8 cellular contexts compared by ENCODE assay signal in the genomic region with DNA sequence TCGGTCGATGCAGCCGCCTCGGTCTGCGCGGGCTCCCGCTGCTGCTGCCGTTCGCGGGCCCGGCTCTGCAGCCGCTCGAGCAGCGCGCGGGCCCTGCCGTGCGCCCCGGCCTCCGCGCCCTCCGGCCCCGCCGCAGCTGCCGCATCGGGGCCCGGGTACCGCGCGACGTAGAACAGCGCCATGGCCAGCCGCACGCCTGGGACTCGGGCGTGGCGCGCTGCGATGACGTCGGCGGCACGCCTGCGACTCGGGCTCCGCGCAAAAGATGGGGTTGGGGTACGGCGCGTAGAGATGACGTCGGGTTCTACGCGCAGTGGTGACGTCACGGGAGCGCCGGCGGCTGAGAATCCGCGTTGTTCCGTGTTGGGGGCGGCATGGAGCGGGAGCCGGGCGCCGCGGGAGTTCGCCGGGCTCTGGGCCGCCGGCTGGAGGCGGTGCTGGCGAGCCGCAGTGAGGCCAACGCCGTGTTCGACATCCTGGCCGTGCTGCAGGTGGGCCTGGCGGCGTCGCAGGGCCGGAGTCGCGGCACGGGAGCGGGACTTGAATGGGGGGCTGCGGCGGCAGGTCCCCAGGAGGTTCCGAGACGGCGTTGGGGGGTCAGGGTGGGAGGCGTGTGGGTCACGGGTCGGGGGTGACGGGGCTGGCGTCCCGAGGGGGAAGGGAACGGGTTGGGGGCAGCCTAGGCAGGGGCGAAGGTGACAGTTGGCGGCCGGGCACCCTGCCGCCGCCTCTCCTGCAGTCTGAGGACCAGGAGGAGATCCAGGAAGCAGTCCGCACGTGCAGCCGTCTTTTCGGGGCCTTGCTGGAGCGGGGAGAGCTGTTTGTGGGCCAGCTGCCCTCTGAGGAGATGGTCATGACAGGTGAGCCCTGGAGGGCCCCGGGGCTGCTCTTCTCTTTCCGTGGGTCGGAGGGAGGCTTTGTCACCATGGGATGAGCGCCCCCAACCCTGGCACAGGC. TPM values are rescaled to one million over a fixed set of nuclear protein-coding genes. Genes with fewer than 3 reads are reported as not detected.
DNase-seq lines count a peak whose midpoint lies in the region; ATAC-seq, FAIRE-seq and TF ChIP-seq lines count a peak whose summit lies in the region.

A gene with protein sequence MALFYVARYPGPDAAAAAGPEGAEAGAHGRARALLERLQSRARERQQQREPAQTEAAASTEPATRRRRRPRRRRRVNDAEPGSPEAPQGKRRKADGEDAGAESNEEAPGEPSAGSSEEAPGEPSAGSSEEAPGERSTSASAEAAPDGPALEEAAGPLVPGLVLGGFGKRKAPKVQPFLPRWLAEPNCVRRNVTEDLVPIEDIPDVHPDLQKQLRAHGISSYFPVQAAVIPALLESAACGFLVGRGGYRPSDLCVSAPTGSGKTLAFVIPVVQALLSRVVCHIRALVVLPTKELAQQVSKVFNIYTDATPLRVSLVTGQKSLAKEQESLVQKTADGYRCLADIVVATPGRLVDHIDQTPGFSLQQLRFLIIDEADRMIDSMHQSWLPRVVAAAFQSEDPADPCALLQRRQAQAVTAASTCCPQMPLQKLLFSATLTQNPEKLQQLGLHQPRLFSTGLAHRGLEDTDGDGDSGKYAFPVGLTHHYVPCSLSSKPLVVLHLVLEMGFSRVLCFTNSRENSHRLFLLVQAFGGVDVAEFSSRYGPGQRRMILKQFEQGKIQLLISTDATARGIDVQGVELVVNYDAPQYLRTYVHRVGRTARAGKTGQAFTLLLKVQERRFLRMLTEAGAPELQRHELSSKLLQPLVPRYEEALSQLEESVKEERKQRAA (minus strand): TSS at position 205 of the 957 bp plus-strand sequence. CDS start 23 bp downstream, at position 182.
A gene (plus strand): TSS at position 343 of the 957 bp plus-strand sequence. CDS start 32 bp downstream, at position 375.

- peak within 1 kb of the TSS; percentile 98 for H3K4me2 ChIP-seq in astrocyte (ENCODE audit: low read length)
- H3K4me2 ChIP-seq in hepatocyte = peak within 1 kb of the TSS; percentile 99

- peaks cover 19% of the 10 kb centered on the region for H3K4me1 Mint-ChIP-seq in T-helper 2 cell treated with Interferon-gamma antibody and Interleukin-4, amounts not matched to agents 5 μg/mL and 100 μg/mL, for 36 hours (ENCODE audit: low read depth)
- peaks cover 5% of the 10 kb centered on the region for H3K4me1 Mint-ChIP-seq in astrocyte (ENCODE audit: low read depth, unreplicated experiment)

- peak within 1 kb of the TSS; percentile 92 for H3K9ac ChIP-seq in astrocyte (ENCODE audit: low read length)

- H3K9me3 Mint-ChIP-seq in T-helper 2 cell treated with Interferon-gamma antibody and Interleukin-4, amounts not matched to agents 5 μg/mL and 100 μg/mL, for 36 hours = no peaks in the 10 kb centered on the region
- no peaks in the 10 kb centered on the region for H3K9me3 Mint-ChIP-seq in astrocyte (ENCODE audit: unreplicated experiment)

- peak within 1 kb of the TSS; percentile 87 for H2AFZ ChIP-seq in astrocyte (ENCODE audit: low read depth, low read length)
- peak within 1 kb of the TSS; percentile 89 for H2AFZ ChIP-seq in hepatocyte

- no peaks in the 10 kb centered on the region for H3K27me3 ChIP-seq in astrocyte (ENCODE audit: insufficient read depth, low read length)
- no peaks in the 10 kb centered on the region for H3K27me3 ChIP-seq in hepatocyte

- H3K27ac ChIP-seq in astrocyte (ENCODE audit: low read depth, low read length) = peak within 1 kb of the TSS; percentile 71
- H3K27ac ChIP-seq in hepatocyte = peak within 1 kb of the TSS; percentile 77

- TF ChIP-seq POLR2A in GM18505 (IDR thresholded peaks at IDR 0.05; ENCODE audit: borderline replicate concordance, extremely low read depth, insufficient read depth, insufficient read length) = peak; percentile 80

- H3K36me3 ChIP-seq in astrocyte (ENCODE audit: insufficient read depth, low read length) (peaks cover 4% of the 10 kb centered on the region), hepatocyte (replicated peaks; ENCODE audit: insufficient read depth, low read depth) (no peaks in the 10 kb centered on the region)

- H3K4me3 ChIP-seq in astrocyte (ENCODE audit: insufficient read depth, low read depth, low read length) = peak within 1 kb of the TSS; percentile 78
- H3K4me3 ChIP-seq in hepatocyte = peak within 1 kb of the TSS; percentile 88

- H3K79me2 ChIP-seq in astrocyte (ENCODE audit: insufficient read depth, low read length) (peaks cover 61% of the 10 kb centered on the region), hepatocyte (peaks cover 22% of the 10 kb centered on the region)

- H3K9me2 ChIP-seq in hepatocyte (replicated peaks; ENCODE audit: insufficient read depth) = no peaks in the 10 kb centered on the region

- peak within 1 kb of the TSS; percentile 91 for H3K4me3 Mint-ChIP-seq in T-helper 2 cell treated with Interferon-gamma antibody and Interleukin-4, amounts not matched to agents 5 μg/mL and 100 μg/mL, for 36 hours
- peak within 1 kb of the TSS; percentile 92 for H3K4me3 Mint-ChIP-seq in astrocyte (ENCODE audit: unreplicated experiment)

- H4K20me1 ChIP-seq in astrocyte (ENCODE audit: insufficient read depth, low read length) (peaks cover 47% of the 10 kb centered on the region), hepatocyte (ENCODE audit: insufficient read depth, poor library complexity, severe bottlenecking) (no peaks in the 10 kb centered on the region)

- 2% methylated on average over 103 of the region's 113 CpGs for WGBS in hepatocyte (ENCODE audit: low lambda C conversion rate, missing lambda C conversion rate)

- H3K4me1 ChIP-seq in astrocyte (ENCODE audit: insufficient read depth, low read length) = peaks cover 16% of the 10 kb centered on the region
- peaks cover 11% of the 10 kb centered on the region for H3K4me1 ChIP-seq in hepatocyte (ENCODE audit: insufficient read depth)

- peaks cover 7% of the 10 kb centered on the region for H3K36me3 Mint-ChIP-seq in T-helper 2 cell treated with Interferon-gamma antibody and Interleukin-4, amounts not matched to agents 5 μg/mL and 100 μg/mL, for 36 hours (ENCODE audit: low read depth)
- peaks cover 4% of the 10 kb centered on the region for H3K36me3 Mint-ChIP-seq in astrocyte (ENCODE audit: low read depth, unreplicated experiment)

- TF ChIP-seq CTCF in astrocyte (IDR thresholded peaks at IDR 0.05; ENCODE audit: insufficient read depth, low read depth, low read length) (no peak), hepatocyte (IDR thresholded peaks at IDR 0.05; ENCODE audit: poor library complexity) (no peak)

- peak within 1 kb of the TSS; percentile 97 for H3K27ac Mint-ChIP-seq in T-helper 2 cell treated with Interferon-gamma antibody and Interleukin-4, amounts not matched to agents 5 μg/mL and 100 μg/mL, for 36 hours
- peak within 1 kb of the TSS; percentile 72 for H3K27ac Mint-ChIP-seq in astrocyte (ENCODE audit: unreplicated experiment)

- no peaks in the 10 kb centered on the region for H3K9me3 ChIP-seq in astrocyte (ENCODE audit: insufficient read depth, low read depth, low read length)
- no peaks in the 10 kb centered on the region for H3K9me3 ChIP-seq in hepatocyte (ENCODE audit: low read depth)

- no peak for FAIRE-seq in astrocyte (lab: Jason Lieb, UNC)

- DNase-seq in NCI-H187 treated with DMSO at 0.1 percent for 48 hours (lab: John Stamatoyannopoulos, UW) (peak; percentile 23), astrocyte (ENCODE audit: low read depth) (peak; percentile 85), hepatocyte (ENCODE audit: low spot score) (peak; percentile 97), renal cortical epithelial cell (ENCODE audit: low read depth) (peak; percentile 72), cortex of kidney (lab: John Stamatoyannopoulos, UW) (no peak)
- peak; percentile 97 for DNase-seq in T-helper 2 cell treated with Interferon-gamma antibody and Interleukin-4, amounts not matched to agents 5 μg/mL and 100 μg/mL, for 36 hours (ENCODE audit: low spot score)

- H3K27me3 Mint-ChIP-seq in T-helper 2 cell treated with Interferon-gamma antibody and Interleukin-4, amounts not matched to agents 5 μg/mL and 100 μg/mL, for 36 hours (ENCODE audit: low read depth) = no peaks in the 10 kb centered on the region
- no peaks in the 10 kb centered on the region for H3K27me3 Mint-ChIP-seq in astrocyte (ENCODE audit: low read depth, unreplicated experiment)

- ATAC-seq in GM18505 (IDR thresholded peaks at IDR 0.05; ENCODE audit: unreplicated experiment) (peak; percentile 83), HG02943 (IDR thresholded peaks at IDR 0.05; ENCODE audit: low read depth, unreplicated experiment) (peak; percentile 82)

RNA-seq across cellular contexts. Expression of the first gene that starts in this region (rescaled TPM):
- total RNA-seq in astrocyte = 8.2 and 10.2 TPM in 2 replicates
- 5.8 and 6.8 TPM in 2 replicates for total RNA-seq in hepatocyte
- 16.1 and 24.3 TPM in 2 replicates for polyA plus RNA-seq in hepatocyte
- total RNA-seq in renal cortical epithelial cell = 8.0 and 9.7 TPM in 2 replicates

RNA-seq across cellular contexts. Expression of the second gene that starts in this region (rescaled TPM):
- total RNA-seq in astrocyte (15.7 and 16.5 TPM in 2 replicates), hepatocyte (7.1 and 8.9 TPM in 2 replicates), renal cortical epithelial cell (15.5 and 16.9 TPM in 2 replicates)
- polyA plus RNA-seq in hepatocyte = 30.6 and 31.8 TPM in 2 replicates
